ENCODE assay signal across 12 cellular contexts in the genomic region with DNA sequence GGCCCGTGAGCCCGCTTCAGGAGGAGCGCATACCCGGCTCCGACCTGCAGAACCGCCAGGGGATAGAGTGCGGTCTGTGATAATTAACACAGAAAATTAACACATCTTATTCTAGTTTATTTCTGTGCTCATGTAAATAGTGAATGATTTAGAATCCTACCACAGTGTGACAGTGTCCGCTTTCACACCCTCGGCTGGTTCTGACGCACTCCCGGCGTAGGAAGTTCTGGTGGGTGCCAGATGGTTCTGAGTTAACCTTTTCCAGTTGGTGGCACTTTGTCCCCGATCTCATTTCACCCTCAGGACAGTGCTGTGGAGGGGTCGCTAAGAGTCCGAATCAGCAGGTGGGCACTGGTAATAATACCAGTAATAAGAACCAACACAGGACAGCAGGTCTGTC. TPM values are rescaled to one million over a fixed set of nuclear protein-coding genes. Genes with fewer than 3 reads are reported as not detected.
"Had no signal": no experiment of that assay in that cellular context is flagged by ENCODE, and none has a peak within 500 bp of the region (broad histone marks: within the 10 kb centered on the region; RNA-seq: fewer than 3 reads in every experiment).

No MANE protein-coding gene starts in this region.

- DNase-seq: GM23248, GOT3, H7, H9, HCEC 1CT, HFFc6 had no signal

- H3K36me3 ChIP-seq: HAP-1 had no signal

- H2AFZ ChIP-seq: GM23248 had no signal

- H3K4me2 ChIP-seq: GM23338 had no signal

- H3K4me3 Mint-ChIP-seq: GM23338, H9, HFFc6 had no signal

- H3K9me3 Mint-ChIP-seq: GM23338, H9, HFFc6 had no signal

- FAIRE-seq: H1, H54 had no signal

- H3K27ac ChIP-seq: GM23248 had no signal

- ATAC-seq: HCT116 had no signal

- H3K9me3 ChIP-seq: HAP-1 had no signal

- H3K4me3 ChIP-seq: GM23248, GM23338, HAP-1 had no signal

- H3K27ac Mint-ChIP-seq: GM23338, H9, HFFc6 had no signal

RNA-seq across cellular contexts. Expression of a gene that starts 28.3 kb away (rescaled TPM):
- total RNA-seq: GM23248, GM23338, H1, H4, H7, H9, HFFc6 had no signal
- polyA plus RNA-seq: GM23248, GM23338, H1 had no signal
